ENCODE assay signal across 8 cellular contexts in the genomic region with DNA sequence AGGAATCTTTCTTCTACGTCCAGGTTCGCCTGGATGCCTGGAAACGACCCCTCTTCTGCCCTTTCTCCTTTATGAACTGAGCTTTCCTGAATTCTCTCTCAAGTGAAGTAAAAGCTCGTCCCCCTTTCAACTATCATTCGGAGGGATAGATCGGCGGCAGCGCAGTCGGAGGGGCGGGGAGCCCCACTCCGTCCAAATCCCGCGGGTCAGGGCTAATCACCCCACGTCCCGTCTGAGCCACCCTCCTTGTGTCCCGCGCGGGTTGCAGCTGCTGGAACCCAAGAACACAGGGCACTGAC. TPM values are rescaled to one million over a fixed set of nuclear protein-coding genes. Genes with fewer than 3 reads are reported as not detected.
A peak's percentile ranks its signal among the peaks of the same experiment; 100 is the strongest.
DNase-seq lines count a peak whose midpoint lies in the region; ATAC-seq, FAIRE-seq and TF ChIP-seq lines count a peak whose summit lies in the region.

No MANE protein-coding gene starts in this region.

- peak overlapping the region; percentile 98 to 99 for H3K4me3 Mint-ChIP-seq in activated T-cell treated with anti-CD3 and anti-CD28 coated beads, Interleukin-2, amount 50 U/mL, for 72 hours

- TF ChIP-seq CTCF in RWPE2 (IDR thresholded peaks at IDR 0.05; ENCODE audit: poor library complexity, severe bottlenecking) (no peak), fibroblast of lung (conservative IDR thresholded peaks at IDR 0.05 in 1 of 2, IDR thresholded peaks at IDR 0.05 in 1 of 2; ENCODE audit: low read depth in 1 of 2, low read length in 2 of 2) (no peak), parathyroid adenoma (IDR thresholded peaks at IDR 0.05) (no peak)

- no peak for DNase-seq in activated T-cell treated with anti-CD3 and anti-CD28 coated beads, Interleukin-2, amount 50 U/mL, for 72 hours
- DNase-seq in activated T-cell treated with anti-CD3 and anti-CD28 coated beads for 4 hours (no peak), RWPE2 (ENCODE audit: low spot score) (no peak), fibroblast of lung (ENCODE audit: low read depth in 2 of 2) (no peak), RCC 7860 (ENCODE audit: low spot score) (no peak)
- DNase-seq in stimulated activated CD4-positive, alpha-beta T cell treated with anti-CD3 and anti-CD28 coated beads, Interleukin-2, amount 100 ng/mL, for 24 hours: no peak

- no peaks in the 10 kb centered on the region; the same call in 1 of the 2 replicates for H3K36me3 ChIP-seq in RWPE2 (ENCODE audit: low read depth)
- H3K36me3 ChIP-seq in fibroblast of lung (ENCODE audit: control insufficient read depth, insufficient read depth, low read length): no peaks in the 10 kb centered on the region
- H3K36me3 ChIP-seq in parathyroid adenoma (ENCODE audit: control insufficient read depth, insufficient read depth, low read length): no peaks in the 10 kb centered on the region

- H2AFZ ChIP-seq in fibroblast of lung (ENCODE audit: low read length) (peak overlapping the region; percentile 100), parathyroid adenoma (peak overlapping the region; percentile 94)

- H4K20me1 ChIP-seq in fibroblast of lung (ENCODE audit: control insufficient read depth, extremely low read depth, insufficient read depth, low read length): no peaks in the 10 kb centered on the region

- H3K27ac ChIP-seq in RWPE2 (ENCODE audit: poor library complexity, severe bottlenecking) (peak overlapping the region; percentile 49), fibroblast of lung (ENCODE audit: insufficient read depth, low read length) (peak overlapping the region; percentile 87), parathyroid adenoma (peak overlapping the region; percentile 67)

- FAIRE-seq in RCC 7860 (lab: Jason Lieb, UNC): no peak

- H3K27me3 ChIP-seq in RWPE2 (ENCODE audit: insufficient read depth, poor library complexity, severe bottlenecking) (no peaks in the 10 kb centered on the region), fibroblast of lung (ENCODE audit: control insufficient read depth, insufficient read depth, low read length) (no peaks in the 10 kb centered on the region), parathyroid adenoma (ENCODE audit: control insufficient read depth, insufficient read depth, low read length) (no peaks in the 10 kb centered on the region)

- H3K4me1 ChIP-seq in RWPE2 (ENCODE audit: insufficient read depth, poor library complexity, severe bottlenecking) (peaks cover 24% of the 10 kb centered on the region), fibroblast of lung (ENCODE audit: control insufficient read depth, extremely low read depth, insufficient read depth, low read length) (peaks cover 4% of the 10 kb centered on the region), parathyroid adenoma (peaks cover 7% of the 10 kb centered on the region)

- H3K4me3 ChIP-seq in RWPE2 (ENCODE audit: severe bottlenecking): peak overlapping the region; percentile 80
- peak overlapping the region; percentile 92 to 100 (median 94) for H3K4me3 ChIP-seq in fibroblast of lung (replicated peaks in 1 of 4; ENCODE audit: control extremely low read depth in 1 of 4, insufficient read depth in 1 of 4, low read depth in 3 of 4, low read length in 4 of 4)
- peak overlapping the region; percentile 90 for H3K4me3 ChIP-seq in parathyroid adenoma (ENCODE audit: low read depth, low read length)

- H3K9ac ChIP-seq in fibroblast of lung (ENCODE audit: insufficient read depth, low read length): peak overlapping the region; percentile 80
- H3K9ac ChIP-seq in parathyroid adenoma: peak overlapping the region; percentile 49

- H3K9me3 ChIP-seq in RWPE2 (ENCODE audit: severe bottlenecking): no peaks in the 10 kb centered on the region
- H3K9me3 ChIP-seq in fibroblast of lung (ENCODE audit: control insufficient read depth, insufficient read depth, low read depth, low read length): no peaks in the 10 kb centered on the region
- no peaks in the 10 kb centered on the region for H3K9me3 ChIP-seq in parathyroid adenoma (ENCODE audit: control insufficient read depth, low read length)

- peak in 1 of 2 donors; percentile 10 for ATAC-seq in activated T-cell treated with anti-CD3 and anti-CD28 coated beads, Interleukin-2, amount 50 U/mL, for 72 hours (replicated peaks in 1 of 2)
- ATAC-seq in RWPE2 (ENCODE audit: low read depth): peak; percentile 3; the same call in 2 of the 3 replicates
- no peak for ATAC-seq in GM18520 (IDR thresholded peaks at IDR 0.05; ENCODE audit: unreplicated experiment)

- H3K36me3 Mint-ChIP-seq in activated T-cell treated with anti-CD3 and anti-CD28 coated beads, Interleukin-2, amount 50 U/mL, for 72 hours (ENCODE audit: insufficient read depth in 2 of 2): peaks cover 2 to 4% of the 10 kb centered on the region in 2 donors

- H3K79me2 ChIP-seq in fibroblast of lung (ENCODE audit: control insufficient read depth, insufficient read depth, low read length) (no peaks in the 10 kb centered on the region), parathyroid adenoma (no peaks in the 10 kb centered on the region)

- H3K27me3 Mint-ChIP-seq in activated T-cell treated with anti-CD3 and anti-CD28 coated beads, Interleukin-2, amount 50 U/mL, for 72 hours (ENCODE audit: low read depth): no peaks in the 10 kb centered on the region

- H3K27ac Mint-ChIP-seq in activated T-cell treated with anti-CD3 and anti-CD28 coated beads, Interleukin-2, amount 50 U/mL, for 72 hours: peak overlapping the region; percentile 97

- no peaks in the 10 kb centered on the region for H3K9me3 Mint-ChIP-seq in activated T-cell treated with anti-CD3 and anti-CD28 coated beads, Interleukin-2, amount 50 U/mL, for 72 hours

- H3K4me1 Mint-ChIP-seq in activated T-cell treated with anti-CD3 and anti-CD28 coated beads, Interleukin-2, amount 50 U/mL, for 72 hours (ENCODE audit: low read depth): peaks cover 47% of the 10 kb centered on the region

- H3K4me2 ChIP-seq in fibroblast of lung (ENCODE audit: extremely low read depth, insufficient read depth, low read length) (peak overlapping the region; percentile 93), parathyroid adenoma (ENCODE audit: low read length) (peak overlapping the region; percentile 90)

RNA-seq across cellular contexts. Expression of gene FBXO48, which starts 0.4 kb away (rescaled TPM):
- total RNA-seq in activated T-cell treated with anti-CD3 and anti-CD28 coated beads, Interleukin-2, amount 50 U/mL, for 72 hours: 1 to 10 TPM; 3.2 to 3.7 TPM
- total RNA-seq in fibroblast of lung: 0.26 and 0.33 TPM in 2 replicates
- polyA plus RNA-seq in fibroblast of lung: 0.65 and 0.77 TPM in 2 replicates
- polyA plus RNA-seq in fibroblast of lung (2012): 0.35 and 0.40 TPM in 2 replicates
- polyA minus RNA-seq in fibroblast of lung (ENCODE audit: low replicate concordance): 0.04 and 0.12 TPM in 2 replicates

RNA-seq across cellular contexts. Expression of gene APLF, which starts 0.7 kb away (rescaled TPM):
- 1 to 10 TPM; 5.5 to 5.7 TPM for total RNA-seq in activated T-cell treated with anti-CD3 and anti-CD28 coated beads, Interleukin-2, amount 50 U/mL, for 72 hours
- 9.4 and 10.8 TPM in 2 replicates for total RNA-seq in fibroblast of lung
- polyA plus RNA-seq in fibroblast of lung: 1.4 and 1.6 TPM in 2 replicates
- 0.93 and 1.0 TPM in 2 replicates for polyA plus RNA-seq in fibroblast of lung (2012)
- polyA minus RNA-seq in fibroblast of lung (ENCODE audit: low replicate concordance): 0.37 and 0.90 TPM in 2 replicates
